In the genomic region with DNA sequence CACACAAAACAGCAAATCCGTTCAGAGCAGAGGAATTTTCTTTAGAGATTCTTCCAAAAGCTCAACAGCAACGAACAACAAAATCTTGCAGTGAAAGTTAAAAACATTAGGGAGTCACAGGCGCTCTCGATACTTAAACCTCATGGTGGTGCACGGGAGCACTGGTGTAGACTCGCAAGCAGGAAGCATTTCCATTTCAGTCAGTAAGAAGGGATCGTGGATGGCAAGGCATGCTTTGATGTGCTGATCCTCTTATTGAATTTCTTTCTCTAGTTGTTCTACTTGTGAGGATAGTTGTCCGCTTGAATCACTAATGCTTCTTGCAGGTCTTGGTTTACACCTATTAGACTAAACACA, we compare ENCODE assay signal across 1 cellular context.
TF ChIP-seq lines count a peak whose summit lies in the region.

No MANE protein-coding gene starts in this region.

TF ChIP-seq in WTC11, 78 proteins besides CTCF, POLR2A, EP300 and RAD21 (continued from another document):
- TF ChIP-seq USF2 (CRISPR knock-in tag; IDR thresholded peaks at IDR 0.05), result no peak
- TF ChIP-seq, protein P1, sequence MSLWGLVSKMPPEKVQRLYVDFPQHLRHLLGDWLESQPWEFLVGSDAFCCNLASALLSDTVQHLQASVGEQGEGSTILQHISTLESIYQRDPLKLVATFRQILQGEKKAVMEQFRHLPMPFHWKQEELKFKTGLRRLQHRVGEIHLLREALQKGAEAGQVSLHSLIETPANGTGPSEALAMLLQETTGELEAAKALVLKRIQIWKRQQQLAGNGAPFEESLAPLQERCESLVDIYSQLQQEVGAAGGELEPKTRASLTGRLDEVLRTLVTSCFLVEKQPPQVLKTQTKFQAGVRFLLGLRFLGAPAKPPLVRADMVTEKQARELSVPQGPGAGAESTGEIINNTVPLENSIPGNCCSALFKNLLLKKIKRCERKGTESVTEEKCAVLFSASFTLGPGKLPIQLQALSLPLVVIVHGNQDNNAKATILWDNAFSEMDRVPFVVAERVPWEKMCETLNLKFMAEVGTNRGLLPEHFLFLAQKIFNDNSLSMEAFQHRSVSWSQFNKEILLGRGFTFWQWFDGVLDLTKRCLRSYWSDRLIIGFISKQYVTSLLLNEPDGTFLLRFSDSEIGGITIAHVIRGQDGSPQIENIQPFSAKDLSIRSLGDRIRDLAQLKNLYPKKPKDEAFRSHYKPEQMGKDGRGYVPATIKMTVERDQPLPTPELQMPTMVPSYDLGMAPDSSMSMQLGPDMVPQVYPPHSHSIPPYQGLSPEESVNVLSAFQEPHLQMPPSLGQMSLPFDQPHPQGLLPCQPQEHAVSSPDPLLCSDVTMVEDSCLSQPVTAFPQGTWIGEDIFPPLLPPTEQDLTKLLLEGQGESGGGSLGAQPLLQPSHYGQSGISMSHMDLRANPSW (CRISPR knock-in tag; conservative IDR thresholded peaks at IDR 0.05; ENCODE audit: low read depth), result no peak
- TF ChIP-seq OVOL2 (CRISPR knock-in tag; IDR thresholded peaks at IDR 0.05; ENCODE audit: borderline replicate concordance), result no peak
- no peak for TF ChIP-seq ZNF423 (CRISPR knock-in tag; IDR thresholded peaks at IDR 0.05)
